Comparison of ENCODE assay signal across 8 cellular contexts in the genomic region with DNA sequence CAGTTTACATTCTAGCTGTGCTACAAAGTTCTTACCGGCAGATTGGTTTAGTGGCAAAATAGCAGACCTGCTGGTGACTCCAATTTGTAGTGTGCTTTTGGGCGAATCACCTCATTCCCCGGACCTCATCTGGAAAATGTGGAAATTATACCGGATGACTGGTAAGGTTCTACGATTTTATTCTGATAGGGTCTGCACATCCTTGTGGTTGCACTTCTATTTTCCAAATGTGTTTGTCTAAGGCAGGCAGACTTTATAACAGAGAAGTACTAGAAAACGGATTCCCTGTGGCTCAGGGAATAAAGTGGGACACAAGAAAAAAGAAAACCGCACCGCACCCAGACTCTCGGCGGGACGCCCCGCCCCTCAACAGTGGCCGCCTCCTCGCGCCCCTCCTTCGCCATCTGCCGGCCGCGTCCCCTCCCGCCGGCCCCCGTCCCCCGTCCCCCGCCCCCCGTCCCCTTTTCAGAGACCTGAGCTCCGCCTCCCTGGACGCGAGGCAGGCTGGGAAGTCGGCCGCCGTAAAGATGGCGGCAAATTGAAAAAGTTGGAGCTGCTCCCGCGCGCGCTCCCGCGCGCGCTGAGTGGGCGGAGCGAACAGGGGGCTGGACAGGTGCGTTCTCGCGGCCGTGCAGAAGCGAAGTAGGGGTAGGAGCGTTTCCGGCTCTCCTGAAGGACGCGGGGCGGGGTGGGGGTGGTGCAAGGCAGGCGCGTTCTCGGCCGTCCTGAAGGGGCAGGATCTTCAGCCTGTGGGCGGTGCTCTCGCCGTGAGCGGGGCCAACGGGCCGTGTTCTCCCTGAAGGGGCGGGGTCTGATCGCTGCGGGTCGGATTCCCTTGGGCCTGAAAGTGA. TPM values are rescaled to one million over a fixed set of nuclear protein-coding genes. Genes with fewer than 3 reads are reported as not detected.
DNase-seq lines count a peak whose midpoint lies in the region; TF ChIP-seq lines count a peak whose summit lies in the region.

No MANE protein-coding gene starts in this region.

- peak; percentile 41; the same call in 1 of the 2 replicates for TF ChIP-seq CTCF in HFFc6 (IDR thresholded peaks at IDR 0.05)
- no peak for TF ChIP-seq CTCF in NB4 (IDR thresholded peaks at IDR 0.05; ENCODE audit: low read depth, low read length)
- no peak for TF ChIP-seq CTCF in suprapubic skin (IDR thresholded peaks at IDR 0.05)

- peak overlapping the region; percentile 92 for H3K27ac ChIP-seq in suprapubic skin

- no peak for TF ChIP-seq EP300 in suprapubic skin (IDR thresholded peaks at IDR 0.05)

- H3K36me3 ChIP-seq in suprapubic skin: no peaks in the 10 kb centered on the region

- no peaks in the 10 kb centered on the region for H3K9me3 Mint-ChIP-seq in HFFc6

- peaks cover 4% of the 10 kb centered on the region; the same call in 1 of the 2 replicates for H3K36me3 Mint-ChIP-seq in HFFc6 (ENCODE audit: low read depth)

- H3K27me3 ChIP-seq in suprapubic skin: no peaks in the 10 kb centered on the region

- H3K27me3 Mint-ChIP-seq in HFFc6 (ENCODE audit: insufficient read depth): peaks cover 1% of the 10 kb centered on the region

- H3K9me3 ChIP-seq in suprapubic skin: no peaks in the 10 kb centered on the region

- H3K27ac Mint-ChIP-seq in HFFc6: peak overlapping the region; percentile 90

- WGBS in suprapubic skin: 1% methylated on average over 25 of the region's 66 CpGs

- H3K4me3 ChIP-seq in NB4 (ENCODE audit: low read depth, low read length): peak overlapping the region; percentile 75
- peak overlapping the region; percentile 86 for H3K4me3 ChIP-seq in suprapubic skin

- peak overlapping the region; percentile 92 for H3K4me3 Mint-ChIP-seq in HFFc6

- H3K4me1 Mint-ChIP-seq in HFFc6 (ENCODE audit: low read depth): peaks cover 21% of the 10 kb centered on the region

- peak; percentile 52 for TF ChIP-seq POLR2A in NB4 (IDR thresholded peaks at IDR 0.05; ENCODE audit: extremely low read depth, insufficient read length)
- TF ChIP-seq POLR2A in suprapubic skin (IDR thresholded peaks at IDR 0.05): no peak

- peaks cover 34% of the 10 kb centered on the region for H3K4me1 ChIP-seq in suprapubic skin

- DNase-seq in GM04503 (ENCODE audit: low read depth): peak; percentile 88
- DNase-seq in HFFc6: peak; percentile 99
- DNase-seq in NB4 (ENCODE audit: low read depth): peak; percentile 100
- peak; percentile 98 for DNase-seq in SK-N-DZ (ENCODE audit: low spot score)
- peak; percentile 99 for DNase-seq in activated naive CD4-positive, alpha-beta T cell treated with anti-CD3 and anti-CD28 coated beads, Interleukin-2, amount 50 U/mL, for 16 hours
- peak; percentile 99 for DNase-seq in globus pallidus (ENCODE audit: low spot score)
- DNase-seq in nucleus accumbens (lab: John Stamatoyannopoulos, UW): peak; percentile 84 to 100 (median 99)
- DNase-seq in suprapubic skin (ENCODE audit: low spot score in 2 of 2): peak; percentile 99 to 100

RNA-seq across cellular contexts. Expression of gene CCM2, which starts 0.5 kb away (rescaled TPM):
- 10 to 100 TPM; 50.3 to 57.4 (median 52.7) TPM for total RNA-seq in HFFc6 (2021; fragmentation: NEBNext Ultra II Directional; extraction: Animal tissue kit (Norgen Biotek cat#: 25700))
- polyA plus RNA-seq in SK-N-DZ (2014; cell fraction: cytosol; rRNA removed): 31.1 and 38.3 TPM in 2 replicates
- polyA plus RNA-seq in SK-N-DZ (2014; cell fraction: nucleus; rRNA removed): 30.9 and 32.2 TPM in 2 replicates
- 10 to 100 TPM; 34.3 to 42.3 (median 35.9) TPM for total RNA-seq in suprapubic skin

RNA-seq across cellular contexts. Expression of gene MYO1G, which starts 20.7 kb away (rescaled TPM):
- total RNA-seq in HFFc6 (2021; fragmentation: NEBNext Ultra II Directional; extraction: Animal tissue kit (Norgen Biotek cat#: 25700)): not detected
- 0.09 TPM in 1 of 2 replicates, not detected in the other for polyA plus RNA-seq in SK-N-DZ (2014; cell fraction: cytosol; rRNA removed)
- polyA plus RNA-seq in SK-N-DZ (2014; cell fraction: nucleus; rRNA removed): 0.14 and 0.22 TPM in 2 replicates
- total RNA-seq in suprapubic skin: 1 to 10 TPM in 3 of 4 donors, under 1 TPM in 1; 0.68 to 4.5 (median 1.6) TPM

Comparison
In these comparisons a context has a peak if more than half of its experiments do, and no peak if none do; other contexts are left out.
1. Peak in every context shown above with its lines: DNase-seq, H3K4me3 ChIP-seq and H3K27ac ChIP-seq.